ENCODE assay signal across 17 cellular contexts in genomic region chr20:44117296-44118184, GRCh38.
DNase-seq lines count a peak whose midpoint lies in the region; ATAC-seq and TF ChIP-seq lines count a peak whose summit lies in the region.
"Had no signal": no experiment of that assay in that cellular context is flagged by ENCODE, and none has a peak within 500 bp of the region (broad histone marks: within the 10 kb centered on the region; RNA-seq: fewer than 3 reads in every experiment).

No MANE protein-coding gene starts in this region.

- no peak overlapping the region for H3K27ac Mint-ChIP-seq in activated CD4-positive, alpha-beta memory T cell treated with anti-CD3 and anti-CD28 coated beads for 36 hours
- H3K27ac Mint-ChIP-seq: activated naive CD4-positive, alpha-beta T cell treated with anti-CD3 and anti-CD28 coated beads, Interleukin-2, amount 50 U/mL, for 24 hours; activated T-helper 1 cell treated with anti-CD3 and anti-CD28 coated beads, Interleukin-12 subunit alpha, Interleukin-12 subunit beta, Interleukin-2, Interleukin-4 antibody, amounts not matched to agents 30 ng/mL and 10 ng/mL and 1 ng/mL, durations not matched to agents 14 hours and 24 hours and 36 hours; CD4-positive, alpha-beta T cell; natural killer cell treated with Interleukin-12 subunit alpha and Interleukin-12 subunit beta and Interleukin-15 and Interleukin-18, amount 100 ng/mL, for 72 hours; T-helper 17 cell had no signal

- no peak for TF ChIP-seq CTCF in IMR-90 (conservative IDR thresholded peaks at IDR 0.05; ENCODE audit: low read depth, low read length)
- no peak for TF ChIP-seq CTCF in RWPE1 (conservative IDR thresholded peaks at IDR 0.05; ENCODE audit: low read depth)
- TF ChIP-seq CTCF in gastrocnemius medialis (IDR thresholded peaks at IDR 0.05 in 4 of 5, conservative IDR thresholded peaks at IDR 0.05 in 1 of 5): no peak

- intact Hi-C loops in IMR-90 (cut with micrococcal nuclease) (loop anchor here (5.0 kb wide), 2 partner anchors 270 to 345 kb away; no protein-coding TSS in a partner anchor), gastrocnemius medialis (cut with DNase I; ENCODE audit: low total_unique reads) (loop anchor here (2.0 kb wide), 1 partner anchor 37 kb away; no protein-coding TSS in a partner anchor)
- intact Hi-C loops in activated CD4-positive, alpha-beta memory T cell treated with anti-CD3 and anti-CD28 coated beads for 36 hours (cut with micrococcal nuclease): loop anchor here (2.0 kb wide), 1 partner anchor 193 kb away; the partner anchor contains the start of gene FITM2

- H3K9me3 ChIP-seq in IMR-90 (ENCODE audit: control insufficient read depth, insufficient read depth, low read length): no peaks in the 10 kb centered on the region
- H3K9me3 ChIP-seq in gastrocnemius medialis: no peaks in the 10 kb centered on the region
- H3K9me3 ChIP-seq in Karpas-422 (ENCODE audit: low read length): no peaks in the 10 kb centered on the region
- H3K9me3 ChIP-seq in SJCRH30 (replicated peaks): no peaks in the 10 kb centered on the region
- H3K9me3 ChIP-seq: stomach, upper lobe of left lung had no signal

- no TSS peak for BruUV-seq in IMR-90 (replicated peaks; lab: Mats Ljungman, UMichigan)

- H3K4me1 ChIP-seq in IMR-90 (ENCODE audit: control insufficient read depth, insufficient read depth, low read length): peaks cover 1% of the 10 kb centered on the region; the same call in 1 of the 2 replicates
- H3K4me1 ChIP-seq in gastrocnemius medialis: peaks cover 26 to 29% of the 10 kb centered on the region in 2 donors
- no peaks in the 10 kb centered on the region for H3K4me1 ChIP-seq in Karpas-422 (ENCODE audit: low read length)
- no peaks in the 10 kb centered on the region; the same call in 1 of the 2 replicates for H3K4me1 ChIP-seq in SJCRH30
- H3K4me1 ChIP-seq: parathyroid adenoma, upper lobe of left lung had no signal

- no peak overlapping the region for H3K14ac ChIP-seq in IMR-90 (replicated peaks; ENCODE audit: low read depth, low read length)

- H3K27ac ChIP-seq in IMR-90 (ENCODE audit: insufficient read depth, low read length) (no peak overlapping the region), RWPE1 (peak overlapping the region; percentile 14), gastrocnemius medialis (peak overlapping the region; percentile 24 to 74 (median 40)), Karpas-422 (ENCODE audit: low read length) (no peak overlapping the region), SJCRH30 (no peak overlapping the region)
- H3K27ac ChIP-seq: parathyroid adenoma, SK-N-MC, upper lobe of left lung had no signal

- peak overlapping the region; percentile 8 for H2AFZ ChIP-seq in IMR-90 (replicated peaks; ENCODE audit: low read length, poor library complexity)
- H2AFZ ChIP-seq in Karpas-422 (ENCODE audit: low read length): no peak overlapping the region

- no peaks in the 10 kb centered on the region for H3K9me2 ChIP-seq in Karpas-422 (replicated peaks; ENCODE audit: insufficient read depth, low read length)

- no peaks in the 10 kb centered on the region; a peak in 1 of 4 replicates for H3K79me1 ChIP-seq in IMR-90 (ENCODE audit: low read depth in 1 of 2, low read length in 2 of 2)

- H2BK120ac ChIP-seq in IMR-90 (ENCODE audit: low read depth, low read length): no peak overlapping the region

- H3K27me3 Mint-ChIP-seq in activated CD4-positive, alpha-beta memory T cell treated with anti-CD3 and anti-CD28 coated beads for 36 hours: peaks cover 34% of the 10 kb centered on the region

- H3K4ac ChIP-seq in IMR-90 (ENCODE audit: low read depth, low read length): no peak overlapping the region; the same call in 1 of the 2 replicates

- no peaks in the 10 kb centered on the region; the same call in 1 of the 2 replicates for H3K9me1 ChIP-seq in IMR-90 (ENCODE audit: insufficient read depth, low read length)

- H4K5ac ChIP-seq in IMR-90 (ENCODE audit: low read depth, low read length): no peak overlapping the region

- no peak overlapping the region for H2BK20ac ChIP-seq in IMR-90 (ENCODE audit: low read depth, low read length)

- H3K9me3 Mint-ChIP-seq in activated CD4-positive, alpha-beta memory T cell treated with anti-CD3 and anti-CD28 coated beads for 36 hours: no peaks in the 10 kb centered on the region
- H3K9me3 Mint-ChIP-seq: activated naive CD4-positive, alpha-beta T cell treated with anti-CD3 and anti-CD28 coated beads, Interleukin-2, amount 50 U/mL, for 24 hours; activated T-helper 1 cell treated with anti-CD3 and anti-CD28 coated beads, Interleukin-12 subunit alpha, Interleukin-12 subunit beta, Interleukin-2, Interleukin-4 antibody, amounts not matched to agents 30 ng/mL and 10 ng/mL and 1 ng/mL, durations not matched to agents 14 hours and 24 hours and 36 hours; CD4-positive, alpha-beta T cell; natural killer cell treated with Interleukin-12 subunit alpha and Interleukin-12 subunit beta and Interleukin-15 and Interleukin-18, amount 100 ng/mL, for 72 hours had no signal

- no peak overlapping the region for H4K8ac ChIP-seq in IMR-90 (ENCODE audit: low read depth in 2 of 2, low read length in 2 of 2)

- H3K23ac ChIP-seq in IMR-90 (ENCODE audit: low read depth, low read length): no peak overlapping the region

- in situ Hi-C loops in IMR-90 (cut with MboI; ENCODE audit: low sequenced_read_pairs): loop anchor here (5.0 kb wide), 2 partner anchors 70 to 195 kb away; partner anchors contain the start of genes FITM2 and JPH2
- in situ Hi-C loops in gastrocnemius medialis (cut with MboI; ENCODE audit: low sequenced_read_pairs in 4 of 4): loop anchor here (5.0 to 25.0 kb wide), 4 partner anchors 70 to 195 kb away; partner anchors contain the start of genes FITM2 (in 3 of the 4) and JPH2 (in 1 of the 4)

- H3K4me3 ChIP-seq in IMR-90 (ENCODE audit: insufficient read depth, low read depth, low read length) (no peak overlapping the region), gastrocnemius medialis (no peak overlapping the region), H7 (ENCODE audit: insufficient read depth, low read depth, low read length) (no peak overlapping the region), Karpas-422 (ENCODE audit: low read length) (no peak overlapping the region), SJCRH30 (no peak overlapping the region)
- H3K4me3 ChIP-seq: SK-N-MC, stomach, upper lobe of left lung had no signal

- 81% methylated on average over 6 of the region's 8 CpGs; no CpG with 5 or more reads in 1 of the 2 experiments for WGBS in IMR-90 (ENCODE audit: extremely low coverage in 2 of 2, insufficient read length in 1 of 2), 2 experiments

- DNase-seq in IMR-90 (no peak), RWPE1 (ENCODE audit: low spot score) (no peak), islet precursor cell (peak; percentile 45), gastrocnemius medialis (no peak), H7 (no peak), Karpas-422 (no peak), SJCRH30 (no peak)
- no peak for DNase-seq in activated CD4-positive, alpha-beta memory T cell treated with anti-CD3 and anti-CD28 coated beads for 36 hours

- H3K4me3 Mint-ChIP-seq in activated CD4-positive, alpha-beta memory T cell treated with anti-CD3 and anti-CD28 coated beads for 36 hours: no peak overlapping the region
- H3K4me3 Mint-ChIP-seq: activated naive CD4-positive, alpha-beta T cell treated with anti-CD3 and anti-CD28 coated beads, Interleukin-2, amount 50 U/mL, for 24 hours; activated T-helper 1 cell treated with anti-CD3 and anti-CD28 coated beads, Interleukin-12 subunit alpha, Interleukin-12 subunit beta, Interleukin-2, Interleukin-4 antibody, amounts not matched to agents 30 ng/mL and 10 ng/mL and 1 ng/mL, durations not matched to agents 14 hours and 24 hours and 36 hours; CD4-positive, alpha-beta T cell; natural killer cell treated with Interleukin-12 subunit alpha and Interleukin-12 subunit beta and Interleukin-15 and Interleukin-18, amount 100 ng/mL, for 72 hours; T-helper 17 cell had no signal

- ATAC-seq in IMR-90 (ENCODE audit: low read depth) (no peak), gastrocnemius medialis (no peak)

- dilution Hi-C loops in IMR-90 (cut with HindIII; ENCODE audit: low sequenced_read_pairs, unreplicated experiment): no loop called here

- peaks cover 7% of the 10 kb centered on the region for H3K27me3 ChIP-seq in IMR-90 (ENCODE audit: control insufficient read depth, insufficient read depth, low read length)
- H3K27me3 ChIP-seq in gastrocnemius medialis: no peaks in the 10 kb centered on the region
- no peaks in the 10 kb centered on the region for H3K27me3 ChIP-seq in H7 (ENCODE audit: control insufficient read depth, insufficient read depth, low read length)
- H3K27me3 ChIP-seq in Karpas-422 (ENCODE audit: low read length): no peaks in the 10 kb centered on the region
- no peaks in the 10 kb centered on the region for H3K27me3 ChIP-seq in SJCRH30

- H2AK9ac ChIP-seq in IMR-90 (replicated peaks; ENCODE audit: low read depth, low read length, poor library complexity): no peak overlapping the region

- no peak overlapping the region for H3K18ac ChIP-seq in IMR-90 (ENCODE audit: low read depth, low read length)

- H4K20me1 ChIP-seq in IMR-90 (ENCODE audit: insufficient read depth, low read length): no peaks in the 10 kb centered on the region
- H4K20me1 ChIP-seq in Karpas-422 (ENCODE audit: insufficient read depth, low read depth, low read length): no peaks in the 10 kb centered on the region

- H3K4me1 Mint-ChIP-seq in activated CD4-positive, alpha-beta memory T cell treated with anti-CD3 and anti-CD28 coated beads for 36 hours (ENCODE audit: low read depth): peaks cover 4% of the 10 kb centered on the region

- H3K36me3 ChIP-seq in IMR-90 (ENCODE audit: control insufficient read depth, insufficient read depth, low read length) (no peaks in the 10 kb centered on the region), gastrocnemius medialis (no peaks in the 10 kb centered on the region), H7 (replicated peaks; ENCODE audit: control insufficient read depth, insufficient read depth, low read length) (no peaks in the 10 kb centered on the region), Karpas-422 (ENCODE audit: insufficient read depth, low read length) (no peaks in the 10 kb centered on the region), SJCRH30 (no peaks in the 10 kb centered on the region)
- H3K36me3 ChIP-seq: stomach, upper lobe of left lung had no signal

- TF ChIP-seq POLR2A in IMR-90 (IDR thresholded peaks at IDR 0.05; ENCODE audit: low read depth, low read length) (no peak), gastrocnemius medialis (IDR thresholded peaks at IDR 0.05) (no peak)

- no peak overlapping the region for H4K91ac ChIP-seq in IMR-90 (ENCODE audit: insufficient read depth, low read depth, low read length)

- H3K79me2 ChIP-seq in Karpas-422 (ENCODE audit: low read length): no peaks in the 10 kb centered on the region
- H3K79me2 ChIP-seq: parathyroid adenoma had no signal

- CTCF ChIA-PET in IMR-90 (lab: Yijun Ruan, JAX): interaction anchor here (0.6 to 5.6 kb wide), 6 partner anchors 10 to 193 kb away, joined by 3 to 67 read pairs (median 4); partner anchors contain the start of genes FITM2 and JPH2
- CTCF ChIA-PET in RWPE1 (lab: Yijun Ruan, JAX): interaction anchor here (0.5 to 5.8 kb wide), 25 partner anchors 9 to 672 kb away, joined by 3 to 196 read pairs (median 5); partner anchors contain the start of genes FITM2 and JPH2
- CTCF ChIA-PET in activated CD4-positive, alpha-beta memory T cell treated with anti-CD3 and anti-CD28 coated beads for 36 hours (lab: Charles Lee): interaction anchor here (1.0 to 5.6 kb wide), 17 partner anchors 12 to 450 kb away, joined by 3 to 174 read pairs (median 5); partner anchors contain the start of genes FITM2 and JPH2

- H3K56ac ChIP-seq in IMR-90 (ENCODE audit: extremely low read depth, insufficient read depth, low read length): no peak overlapping the region

- H3K9ac ChIP-seq in IMR-90 (ENCODE audit: low read depth, low read length) (no peak overlapping the region), Karpas-422 (ENCODE audit: low read length) (no peak overlapping the region)
- H3K9ac ChIP-seq: parathyroid adenoma had no signal

- no peak overlapping the region for H2BK5ac ChIP-seq in IMR-90 (ENCODE audit: low read depth, low read length, poor library complexity, severe bottlenecking)

- no peak overlapping the region for H2AK5ac ChIP-seq in IMR-90 (ENCODE audit: low read depth, low read length)

- H3K36me3 Mint-ChIP-seq in activated CD4-positive, alpha-beta memory T cell treated with anti-CD3 and anti-CD28 coated beads for 36 hours: no peaks in the 10 kb centered on the region
- H3K36me3 Mint-ChIP-seq: activated naive CD4-positive, alpha-beta T cell treated with anti-CD3 and anti-CD28 coated beads, Interleukin-2, amount 50 U/mL, for 24 hours; natural killer cell treated with Interleukin-12 subunit alpha and Interleukin-12 subunit beta and Interleukin-15 and Interleukin-18, amount 100 ng/mL, for 72 hours had no signal

- no peak overlapping the region for H2BK15ac ChIP-seq in IMR-90 (ENCODE audit: low read depth, low read length)

- POLR2A ChIA-PET in IMR-90 (lab: Charles Lee; ENCODE audit: unreplicated experiment): interaction anchor here (0.7 kb wide), 1 partner anchor 70 kb away, joined by 3 read pairs; no protein-coding TSS in a partner anchor
- POLR2A ChIA-PET in RWPE1 (lab: Yijun Ruan, JAX; ENCODE audit: low non-redundant PET): interaction anchor here (0.5 to 0.6 kb wide), 2 partner anchors 72 to 218 kb away, joined by 3 to 4 read pairs; no protein-coding TSS in a partner anchor
- POLR2A ChIA-PET in activated CD4-positive, alpha-beta memory T cell treated with anti-CD3 and anti-CD28 coated beads for 36 hours (lab: Charles Lee): no interaction called here

- no peak for TF ChIP-seq RAD21 in IMR-90 (IDR thresholded peaks at IDR 0.05; ENCODE audit: low read length)

- H3K4me2 ChIP-seq in IMR-90 (ENCODE audit: low read depth, low read length) (no peak overlapping the region), Karpas-422 (ENCODE audit: low read depth, low read length, poor library complexity, severe bottlenecking) (no peak overlapping the region)

Comparison
In these comparisons a context has a peak if more than half of its experiments do, and no peak if none do; other contexts are left out.
1. H3K27ac ChIP-seq: peak in RWPE1 (single experiment) and gastrocnemius medialis (4 of 4); none in IMR-90 (single experiment), Karpas-422 (single experiment) and SJCRH30 (single experiment).